In genomic region chr15:33131880-33132279, GRCh38 we compare ENCODE assay signal across 15 cellular contexts.
DNase-seq lines count a peak whose midpoint lies in the region; ATAC-seq, FAIRE-seq and TF ChIP-seq lines count a peak whose summit lies in the region.
"Had no signal": no experiment of that assay in that cellular context is flagged by ENCODE, and none has a peak within 500 bp of the region (broad histone marks: within the 10 kb centered on the region; RNA-seq: fewer than 3 reads in every experiment).

No MANE protein-coding gene starts in this region.

- H3K27ac ChIP-seq in SK-N-SH (ENCODE audit: low read depth in 2 of 2, low read length in 1 of 2), result peak overlapping the region; percentile 76 to 85; a peak in 3 of 4 replicates
- H3K27ac ChIP-seq in osteoblast (ENCODE audit: low read depth, low read length), result peak overlapping the region; percentile 18
- H3K27ac ChIP-seq: BLaER1 treated with 17β-estradiol and CSF1 and Interleukin-3, amounts not matched to agents 10 nM and 100 nM had no signal

- TF ChIP-seq CTCF in SK-N-SH (IDR thresholded peaks at IDR 0.05) (no peak), fibroblast of mammary gland (conservative IDR thresholded peaks at IDR 0.05; ENCODE audit: control insufficient read depth, insufficient read depth, low read depth, low read length) (no peak), osteoblast (IDR thresholded peaks at IDR 0.05; ENCODE audit: extremely low read depth, low read depth, low read length) (no peak)

- H3K4me1 ChIP-seq in SK-N-SH (ENCODE audit: control insufficient read depth in 1 of 2, insufficient read depth in 2 of 2, low read depth in 1 of 2, low read length in 1 of 2) (peaks cover 19 to 33% of the 10 kb centered on the region in 2 experiments), osteoblast (ENCODE audit: insufficient read depth, low read length) (peaks cover 42% of the 10 kb centered on the region)

- DNase-seq in HCEC 1CT (peak; percentile 64), SK-N-SH (no peak), fibroblast of mammary gland (ENCODE audit: low read depth) (peak; percentile 69), osteoblast (ENCODE audit: insufficient read length, low spot score, missing footprints) (peak; percentile 0), HTR-8/SVneo (ENCODE audit: insufficient read length, low spot score) (no peak), T-helper 1 cell (no peak)
- no peak for DNase-seq in stimulated activated CD4-positive, alpha-beta T cell treated with anti-CD3 and anti-CD28 coated beads, Interleukin-15, amount 100 ng/mL, for 24 hours
- DNase-seq: activated CD4-positive, CD25-positive, alpha-beta regulatory T cell treated with anti-CD3 and anti-CD28 coated beads, Interleukin-2, amount 50 U/mL, for 72 hours; activated CD8-positive, alpha-beta memory T cell treated with anti-CD3 and anti-CD28 coated beads, Interleukin-2, amount 50 U/mL, for 4 hours; DMS53; NCI-H2029; NCI-H526 treated with DMSO at 0.1 percent for 48 hours; stimulated activated CD4-positive, alpha-beta T cell treated with anti-CD3 and anti-CD28 coated beads, Interleukin-12 subunit alpha, Interleukin-12 subunit beta, amount 100 ng/mL, for 4 hours had no signal

- no peaks in the 10 kb centered on the region for H3K9me3 ChIP-seq in SK-N-SH
- no peaks in the 10 kb centered on the region for H3K9me3 ChIP-seq in osteoblast (ENCODE audit: low read depth, low read length)

- H4K20me1 ChIP-seq in SK-N-SH (ENCODE audit: insufficient read depth) (no peaks in the 10 kb centered on the region; the same call in 1 of the 2 replicates), osteoblast (ENCODE audit: insufficient read depth, low read length) (no peaks in the 10 kb centered on the region)

- POLR2A ChIA-PET in SK-N-SH (lab: Yijun Ruan, JAX), result no interaction called here

- H3K27me3 ChIP-seq in SK-N-SH (ENCODE audit: insufficient read depth) (no peaks in the 10 kb centered on the region), osteoblast (ENCODE audit: insufficient read depth, low read length) (no peaks in the 10 kb centered on the region)
- H3K27me3 ChIP-seq: BLaER1 treated with 17β-estradiol and CSF1 and Interleukin-3, amounts not matched to agents 10 nM and 100 nM had no signal

- ATAC-seq in GM21717 (IDR thresholded peaks at IDR 0.05; ENCODE audit: unreplicated experiment), result no peak

- H3K4me2 ChIP-seq in SK-N-SH, result peak overlapping the region; percentile 68
- H3K4me2 ChIP-seq in osteoblast (ENCODE audit: insufficient read depth, low read length), result no peak overlapping the region

- H3K9me2 ChIP-seq in SK-N-SH, result no peaks in the 10 kb centered on the region

- peaks cover 0 to 34% of the 10 kb centered on the region in 2 experiments for H3K36me3 ChIP-seq in SK-N-SH (replicated peaks in 1 of 2; ENCODE audit: control insufficient read depth in 1 of 2, insufficient read depth in 2 of 2, low read length in 1 of 2)
- no peaks in the 10 kb centered on the region for H3K36me3 ChIP-seq in osteoblast (ENCODE audit: insufficient read depth, low read length)

- H2AFZ ChIP-seq in SK-N-SH (ENCODE audit: low read depth) (no peak overlapping the region), osteoblast (ENCODE audit: low read length) (no peak overlapping the region)

- H3K9ac ChIP-seq in SK-N-SH, result peak overlapping the region; percentile 2; the same call in 1 of the 2 replicates
- H3K9ac ChIP-seq: BLaER1 treated with 17β-estradiol and CSF1 and Interleukin-3, amounts not matched to agents 10 nM and 100 nM had no signal

- TF ChIP-seq RAD21 in SK-N-SH (IDR thresholded peaks at IDR 0.05; ENCODE audit: low read length), result no peak

- CTCF ChIA-PET in SK-N-SH (lab: Yijun Ruan, JAX), result interaction anchor here (0.6 to 5.3 kb wide), 44 partner anchors 9 to 569 kb away, joined by 3 to 47 read pairs (median 5); no protein-coding TSS in a partner anchor

- peak in 1 of 2 experiments; percentile 64; a peak in 1 of 4 replicates for TF ChIP-seq EP300 in SK-N-SH (IDR thresholded peaks at IDR 0.05; ENCODE audit: borderline replicate concordance in 1 of 2, low read depth in 1 of 2, low read length in 1 of 2)

- peaks cover 55% of the 10 kb centered on the region for H3F3A ChIP-seq in SK-N-SH (replicated peaks; ENCODE audit: insufficient read depth)

- 77% methylated on average over 2 of the region's 2 CpGs for WGBS in SK-N-SH (ENCODE audit: low lambda C conversion rate)

- H3K79me2 ChIP-seq in SK-N-SH (ENCODE audit: insufficient read depth) (peaks cover 99% of the 10 kb centered on the region), osteoblast (ENCODE audit: insufficient read depth, low read length) (no peaks in the 10 kb centered on the region)

- H3K4me3 ChIP-seq in SK-N-SH (ENCODE audit: low read depth in 2 of 2, low read length in 1 of 2) (peak overlapping the region in 1 of 2 experiments; percentile 8; a peak in 1 of 4 replicates), fibroblast of mammary gland (ENCODE audit: control insufficient read depth, low read depth, low read length) (no peak overlapping the region), osteoblast (ENCODE audit: insufficient read depth, low read length) (no peak overlapping the region)
- H3K4me3 ChIP-seq: BLaER1 treated with 17β-estradiol and CSF1 and Interleukin-3, amounts not matched to agents 10 nM and 100 nM had no signal

- no peak for FAIRE-seq in HTR-8/SVneo (lab: Jason Lieb, UNC)

TF ChIP-seq in SK-N-SH, 30 proteins besides CTCF, POLR2A, EP300 and RAD21:
- no peak for TF ChIP-seq GABPA (IDR thresholded peaks at IDR 0.05; ENCODE audit: low read depth)
- no peak for TF ChIP-seq CHD2 (IDR thresholded peaks at IDR 0.05; ENCODE audit: low read length, partially characterized antibody)
- TF ChIP-seq, protein P1, sequence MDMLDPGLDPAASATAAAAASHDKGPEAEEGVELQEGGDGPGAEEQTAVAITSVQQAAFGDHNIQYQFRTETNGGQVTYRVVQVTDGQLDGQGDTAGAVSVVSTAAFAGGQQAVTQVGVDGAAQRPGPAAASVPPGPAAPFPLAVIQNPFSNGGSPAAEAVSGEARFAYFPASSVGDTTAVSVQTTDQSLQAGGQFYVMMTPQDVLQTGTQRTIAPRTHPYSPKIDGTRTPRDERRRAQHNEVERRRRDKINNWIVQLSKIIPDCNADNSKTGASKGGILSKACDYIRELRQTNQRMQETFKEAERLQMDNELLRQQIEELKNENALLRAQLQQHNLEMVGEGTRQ (IDR thresholded peaks at IDR 0.05; ENCODE audit: borderline replicate concordance, low read depth, low read length), result no peak
- TF ChIP-seq RFX5 (IDR thresholded peaks at IDR 0.05; ENCODE audit: low read length), result no peak
- TF ChIP-seq NFIC (IDR thresholded peaks at IDR 0.05; ENCODE audit: borderline replicate concordance), result peak; percentile 74
- no peak for TF ChIP-seq NRF1 (IDR thresholded peaks at IDR 0.05; ENCODE audit: low read depth, low read length)
- peak; percentile 72; the same call in 1 of the 2 replicates for TF ChIP-seq RXRA (IDR thresholded peaks at IDR 0.05; ENCODE audit: borderline replicate concordance, low read depth)
- 0 out of 2 replicates have a peak, but pooled peaks have one; percentile 36 for TF ChIP-seq MEF2A (IDR thresholded peaks at IDR 0.05; ENCODE audit: borderline replicate concordance, low read depth)
- no peak for TF ChIP-seq RCOR1 (IDR thresholded peaks at IDR 0.05; ENCODE audit: low read length)
- TF ChIP-seq TCF12 (IDR thresholded peaks at IDR 0.05), result peak; percentile 67
- TF ChIP-seq FOXM1 (IDR thresholded peaks at IDR 0.05; ENCODE audit: low read depth), result no peak
- 0 out of 2 replicates have a peak, but pooled peaks have one; percentile 10 for TF ChIP-seq FOSL2 (IDR thresholded peaks at IDR 0.05; ENCODE audit: borderline replicate concordance, low read depth)
- no peak for TF ChIP-seq IRF3 (IDR thresholded peaks at IDR 0.05; ENCODE audit: low read depth, low read length)
- TF ChIP-seq PBX3 (IDR thresholded peaks at IDR 0.05), result peak; percentile 46
- 0 out of 2 replicates have a peak, but pooled peaks have one; percentile 22 for TF ChIP-seq POLR2AphosphoS5 (IDR thresholded peaks at IDR 0.05; ENCODE audit: low read depth, low read length)
- TF ChIP-seq EZH2phosphoT487 (IDR thresholded peaks at IDR 0.05; ENCODE audit: borderline replicate concordance, low read depth), result no peak
- no peak for TF ChIP-seq YY1 (IDR thresholded peaks at IDR 0.05; ENCODE audit: low read depth)
- TF ChIP-seq, protein P2, sequence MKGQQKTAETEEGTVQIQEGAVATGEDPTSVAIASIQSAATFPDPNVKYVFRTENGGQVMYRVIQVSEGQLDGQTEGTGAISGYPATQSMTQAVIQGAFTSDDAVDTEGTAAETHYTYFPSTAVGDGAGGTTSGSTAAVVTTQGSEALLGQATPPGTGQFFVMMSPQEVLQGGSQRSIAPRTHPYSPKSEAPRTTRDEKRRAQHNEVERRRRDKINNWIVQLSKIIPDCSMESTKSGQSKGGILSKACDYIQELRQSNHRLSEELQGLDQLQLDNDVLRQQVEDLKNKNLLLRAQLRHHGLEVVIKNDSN (IDR thresholded peaks at IDR 0.05; ENCODE audit: borderline replicate concordance, low read depth), result no peak
- TF ChIP-seq TEAD4 (IDR thresholded peaks at IDR 0.05; ENCODE audit: borderline replicate concordance, insufficient read depth), result no peak
- TF ChIP-seq JUND (IDR thresholded peaks at IDR 0.05), result no peak
TF ChIP-seq in SK-N-SH: peak in this region for 7.

Comparison
In these comparisons a context has a peak if more than half of its experiments do, and no peak if none do; other contexts are left out.
1. DNase-seq: peak in HCEC 1CT (single experiment), fibroblast of mammary gland (single experiment) and osteoblast (single experiment); none in SK-N-SH (single experiment), HTR-8/SVneo (single experiment), T-helper 1 cell (0 of 5) and stimulated activated CD4-positive, alpha-beta T cell treated with anti-CD3 and anti-CD28 coated beads, Interleukin-15, amount 100 ng/mL, for 24 hours (single experiment).